8 cellular contexts compared by ENCODE assay signal in genomic region chr11:46272816-46273427, GRCh38. TPM values are rescaled to one million over a fixed set of nuclear protein-coding genes. Genes with fewer than 3 reads are reported as not detected.
DNase-seq lines count a peak whose midpoint lies in the region; ATAC-seq and TF ChIP-seq lines count a peak whose summit lies in the region.

No MANE protein-coding gene starts in this region.

- H3K36me3 Mint-ChIP-seq in naive thymus-derived CD8-positive, alpha-beta T cell: no peaks in the 10 kb centered on the region

- POLR2A ChIA-PET in naive thymus-derived CD8-positive, alpha-beta T cell (lab: Charles Lee): no interaction called here

- ATAC-seq in left ventricle myocardium superior (peak; percentile 79), GM18909 (IDR thresholded peaks at IDR 0.05; ENCODE audit: poor library complexity, unreplicated experiment) (no peak)
- no peak for ATAC-seq in naive thymus-derived CD8-positive, alpha-beta T cell

- DNase-seq in HS-27A (ENCODE audit: low read depth) (peak; percentile 54), left ventricle myocardium superior (peak; percentile 79), stromal cell of bone marrow (ENCODE audit: low read depth) (peak; percentile 77), NCI-H510A treated with DMSO at 0.1 percent for 48 hours (lab: John Stamatoyannopoulos, UW) (no peak), RKO (ENCODE audit: low spot score) (no peak)
- no peak for DNase-seq in naive thymus-derived CD8-positive, alpha-beta T cell

- H3K4me1 Mint-ChIP-seq in naive thymus-derived CD8-positive, alpha-beta T cell: peaks cover 6 to 14% (median 7%) of the 10 kb centered on the region in 4 donors

- peak overlapping the region; percentile 88 for H3K27ac ChIP-seq in VCaP

- intact Hi-C loops in left ventricle myocardium superior (cut with micrococcal nuclease): no loop called here

- TF ChIP-seq CTCF in VCaP (conservative IDR thresholded peaks at IDR 0.05): no peak

- no peak overlapping the region for H3K4me3 Mint-ChIP-seq in naive thymus-derived CD8-positive, alpha-beta T cell

- H3K27me3 Mint-ChIP-seq in naive thymus-derived CD8-positive, alpha-beta T cell: peaks cover 10 to 29% (median 22%) of the 10 kb centered on the region in 5 donors

- peak overlapping the region in 4 of 10 donors; percentile 25 to 50 (median 42) for H3K27ac Mint-ChIP-seq in naive thymus-derived CD8-positive, alpha-beta T cell

- H3K9me3 Mint-ChIP-seq in naive thymus-derived CD8-positive, alpha-beta T cell: no peaks in the 10 kb centered on the region

RNA-seq across cellular contexts. Expression of gene CREB3L1, which starts 4.5 kb away (rescaled TPM):
- 56.0 TPM for total RNA-seq in left ventricle myocardium superior
- total RNA-seq in naive thymus-derived CD8-positive, alpha-beta T cell: not detected
- not detected for polyA plus RNA-seq in naive thymus-derived CD8-positive, alpha-beta T cell

Comparison
In these comparisons a context has a peak if more than half of its experiments do, and no peak if none do; other contexts are left out.
1. DNase-seq: peak in HS-27A (single experiment), left ventricle myocardium superior (single experiment) and stromal cell of bone marrow (single experiment); none in NCI-H510A treated with DMSO at 0.1 percent for 48 hours (single experiment), RKO (single experiment) and naive thymus-derived CD8-positive, alpha-beta T cell (0 of 10).
2. RNA of gene CREB3L1, which starts 4.5 kb away (total RNA-seq): 56.0 TPM in left ventricle myocardium superior (single experiment); not detected in naive thymus-derived CD8-positive, alpha-beta T cell; every median in the first group is over 10 times any median in the second.